Comparison of ENCODE assay signal across 21 cellular contexts in genomic region chr12:122052285-122052684, GRCh38. TPM values are rescaled to one million over a fixed set of nuclear protein-coding genes. Genes with fewer than 3 reads are reported as not detected.
DNase-seq lines count a peak whose midpoint lies in the region; ATAC-seq and TF ChIP-seq lines count a peak whose summit lies in the region.
"Had no signal": no experiment of that assay in that cellular context is flagged by ENCODE, and none has a peak within 500 bp of the region (broad histone marks: within the 10 kb centered on the region; RNA-seq: fewer than 3 reads in every experiment).

No MANE protein-coding gene starts in this region.

- H3K27me3 Mint-ChIP-seq in chondrocyte (ENCODE audit: low read depth) = no peaks in the 10 kb centered on the region
- H3K27me3 Mint-ChIP-seq in nephron (ENCODE audit: low read depth) = no peaks in the 10 kb centered on the region

- no peak for TF ChIP-seq POLR2A in uterus (IDR thresholded peaks at IDR 0.05)
- TF ChIP-seq POLR2A in GM18505 (IDR thresholded peaks at IDR 0.05; ENCODE audit: borderline replicate concordance, extremely low read depth, insufficient read depth, insufficient read length) = no peak

- H3K36me3 ChIP-seq in heart right ventricle = peaks cover 0 to 46% (median 10%) of the 10 kb centered on the region in 9 donors
- no peaks in the 10 kb centered on the region for H3K36me3 ChIP-seq in uterus

- H3K4me1 ChIP-seq in heart right ventricle = peaks cover 12 to 33% (median 24%) of the 10 kb centered on the region in 9 donors
- no peaks in the 10 kb centered on the region for H3K4me1 ChIP-seq in uterus

- no peaks in the 10 kb centered on the region for H3K27me3 ChIP-seq in heart right ventricle
- H3K27me3 ChIP-seq in uterus = no peaks in the 10 kb centered on the region
- H3K27me3 ChIP-seq: tibial nerve had no signal

- H3K9me3 Mint-ChIP-seq in chondrocyte (ENCODE audit: low read depth) (no peaks in the 10 kb centered on the region), nephron (no peaks in the 10 kb centered on the region)
- H3K9me3 Mint-ChIP-seq: activated naive CD4-positive, alpha-beta T cell treated with anti-CD3 and anti-CD28 coated beads, Interleukin-2, amount 50 U/mL, for 72 hours; HFFc6 had no signal

- intact Hi-C loops in heart right ventricle (cut with DNase I) = loop anchor here in 7 of 10 donors (5.0 to 10.0 kb wide), 5 partner anchors 133 to 153 kb away; partner anchors contain the start of genes B3GNT4 (in 2 of the 7), CFAP251 (in 1 of the 7) and LRRC43 (in 1 of the 7)
- intact Hi-C loops in Right ventricle myocardium superior (cut with DNase I) = no loop called here
- intact Hi-C loops in uterus (cut with DNase I; ENCODE audit: low total_unique reads) = no loop called here

- H3K4me3 Mint-ChIP-seq in chondrocyte (ENCODE audit: unreplicated experiment) = no peak overlapping the region
- no peak overlapping the region for H3K4me3 Mint-ChIP-seq in nephron
- H3K4me3 Mint-ChIP-seq: HFFc6 had no signal

- H3K9me3 ChIP-seq in heart right ventricle (no peaks in the 10 kb centered on the region), uterus (no peaks in the 10 kb centered on the region)
- H3K9me3 ChIP-seq: tibial nerve had no signal

- ATAC-seq in heart right ventricle = no peak
- ATAC-seq in Right ventricle myocardium superior (ENCODE audit: poor library complexity) = no peak
- no peak for ATAC-seq in GM18505 (IDR thresholded peaks at IDR 0.05; ENCODE audit: unreplicated experiment)
- no peak for ATAC-seq in HG03565 (IDR thresholded peaks at IDR 0.05; ENCODE audit: unreplicated experiment)
- ATAC-seq: activated naive CD4-positive, alpha-beta T cell treated with anti-CD3 and anti-CD28 coated beads, Interleukin-2, amount 50 U/mL, for 72 hours; stimulated activated naive CD8-positive, alpha-beta T cell treated with anti-CD3 and anti-CD28 coated beads, Interleukin-15, Interleukin-2, amounts not matched to agents 100 U/mL and 50 U/mL, for 24 hours had no signal

- H3K27ac Mint-ChIP-seq in chondrocyte (ENCODE audit: unreplicated experiment) = peak overlapping the region; percentile 61
- peak overlapping the region in 2 of 3 experiments; percentile 40 to 50 for H3K27ac Mint-ChIP-seq in nephron
- H3K27ac Mint-ChIP-seq: activated naive CD4-positive, alpha-beta T cell treated with anti-CD3 and anti-CD28 coated beads, Interleukin-2, amount 50 U/mL, for 72 hours; HFFc6 had no signal

- DNase-seq in heart right ventricle = no peak
- DNase-seq in Right ventricle myocardium superior = no peak
- DNase-seq in chondrocyte (ENCODE audit: low spot score) = no peak
- no peak for DNase-seq in uterus
- DNase-seq in UCSD-AML1 (lab: John Stamatoyannopoulos, UW; ENCODE audit: unreplicated experiment) = no peak
- DNase-seq: Calu3; effector CD8-positive, alpha-beta T cell; HFFc6; KG1; NCI-H1092; NCI-H187 treated with DMSO at 0.1 percent for 48 hours; NCI-H2227 treated with DMSO at 0.1 percent for 48 hours; OCI-M1; stimulated activated CD4-positive, alpha-beta T cell treated with anti-CD3 and anti-CD28 coated beads, Interleukin-4, amount 100 ng/mL, for 24 hours; stimulated activated naive CD8-positive, alpha-beta T cell treated with anti-CD3 and anti-CD28 coated beads, Interleukin-15, Interleukin-2, amounts not matched to agents 100 U/mL and 50 U/mL, for 24 hours; SW 1271 had no signal

- no peak for TF ChIP-seq CTCF in heart right ventricle (IDR thresholded peaks at IDR 0.05)
- no peak for TF ChIP-seq CTCF in chondrocyte (IDR thresholded peaks at IDR 0.05)
- no peak for TF ChIP-seq CTCF in nephron (IDR thresholded peaks at IDR 0.05; ENCODE audit: unreplicated experiment in 3 of 3)
- no peak for TF ChIP-seq CTCF in uterus (IDR thresholded peaks at IDR 0.05)

- H3K4me1 Mint-ChIP-seq in chondrocyte (ENCODE audit: low read depth) (peaks cover 11% of the 10 kb centered on the region), nephron (peaks cover 5% of the 10 kb centered on the region)

- peaks cover 1% of the 10 kb centered on the region for H3K36me3 Mint-ChIP-seq in chondrocyte (ENCODE audit: low read depth)
- H3K36me3 Mint-ChIP-seq in nephron (ENCODE audit: low read depth) = peaks cover 27% of the 10 kb centered on the region
- H3K36me3 Mint-ChIP-seq: activated naive CD4-positive, alpha-beta T cell treated with anti-CD3 and anti-CD28 coated beads, Interleukin-2, amount 50 U/mL, for 72 hours had no signal

- H3K27ac ChIP-seq in heart right ventricle (peak overlapping the region in 9 of 10 donors; percentile 83 to 91 (median 90)), uterus (peak overlapping the region; percentile 51 to 69)
- H3K27ac ChIP-seq: tibial nerve had no signal

- 68 to 87% methylated on average over 2 of the region's 2 CpGs for WGBS in heart right ventricle, 2 donors

- H3K4me3 ChIP-seq in heart right ventricle (no peak overlapping the region), uterus (no peak overlapping the region)
- H3K4me3 ChIP-seq: tibial nerve had no signal

RNA-seq across cellular contexts. Expression of gene MLXIP, which starts 26.3 kb away (rescaled TPM):
- total RNA-seq in heart right ventricle = 10 to 100 TPM; 17.3 to 37.9 (median 20.9) TPM
- polyA plus RNA-seq in heart right ventricle = 10 to 100 TPM; 11.5 to 26.6 TPM
- total RNA-seq in Right ventricle myocardium superior = 22.6 TPM
- 58.8 to 62.8 TPM (median 61.7 TPM) in 3 replicates for total RNA-seq in chondrocyte
- 10 to 100 TPM; 21.5 to 88.7 (median 24.7) TPM for total RNA-seq in uterus

RNA-seq across cellular contexts. Expression of gene BCL7A, which starts 30.6 kb away (rescaled TPM):
- total RNA-seq in heart right ventricle (10 to 100 TPM; 13.2 to 25.7 (median 16.2) TPM), Right ventricle myocardium superior (15.1 TPM), chondrocyte (7.1 to 10.0 TPM (median 9.1 TPM) in 3 replicates), uterus (10 to 100 TPM in 1 of 4 donors, 1 to 10 TPM in 1, under 1 TPM in 2; 0.26 to 12.2 (median 4.2) TPM)
- polyA plus RNA-seq in heart right ventricle = 1 to 10 TPM; 3.4 to 4.9 TPM

Comparison
In these comparisons a context has a peak if more than half of its experiments do, and no peak if none do; other contexts are left out.
1. intact Hi-C loops: an anchor here in heart right ventricle (5.0 to 10.0 kb wide); none called in Right ventricle myocardium superior and uterus.